ENCODE assay signal across 8 cellular contexts in the genomic region with DNA sequence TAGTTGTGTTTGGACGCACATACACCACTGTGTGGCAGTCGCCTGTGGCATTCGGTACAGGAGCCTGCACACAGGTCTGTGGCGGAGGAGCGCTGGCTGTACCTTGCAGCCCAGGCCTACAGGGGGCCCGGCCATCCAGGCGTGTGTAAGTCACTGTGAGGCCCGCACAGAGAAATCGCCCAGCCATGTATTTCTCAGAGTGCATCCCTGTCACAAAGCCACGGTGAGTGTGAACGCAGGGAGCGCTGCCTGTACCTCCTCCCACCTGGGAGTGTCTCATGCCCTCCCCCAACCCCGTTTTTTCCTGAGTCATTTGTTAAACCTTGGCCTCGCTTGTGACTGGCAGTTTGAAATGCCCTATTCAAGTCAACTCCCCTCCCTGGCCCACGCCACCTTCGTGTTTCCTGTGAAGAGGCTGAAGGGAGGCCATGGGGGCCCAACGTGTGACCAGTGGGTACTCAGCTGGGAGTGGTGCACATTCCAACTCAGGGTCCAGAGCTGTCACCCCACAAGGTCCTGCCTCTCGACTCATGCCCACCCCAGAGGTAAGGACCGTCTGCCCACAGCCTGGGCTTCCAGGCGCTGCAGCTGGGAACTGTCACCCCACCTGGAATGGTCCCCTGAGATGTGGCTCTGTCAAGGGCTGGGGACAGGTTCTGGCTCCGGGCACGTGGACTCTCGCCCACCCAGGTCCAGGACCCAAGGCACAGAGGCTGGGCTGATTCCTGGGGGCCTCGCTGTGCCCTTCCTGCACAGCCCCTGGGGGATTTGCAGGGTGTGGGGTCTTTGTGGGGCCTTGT. TPM values are rescaled to one million over a fixed set of nuclear protein-coding genes. Genes with fewer than 3 reads are reported as not detected.
A peak's percentile ranks its signal among the peaks of the same experiment; 100 is the strongest.
DNase-seq lines count a peak whose midpoint lies in the region; ATAC-seq and TF ChIP-seq lines count a peak whose summit lies in the region.

No MANE protein-coding gene starts in this region.

- no peak overlapping the region for H3K4me3 ChIP-seq in MG63

- POLR2A ChIA-PET in GM10248 (lab: Yijun Ruan, JAX): no interaction called here

- peak; percentile 57 for TF ChIP-seq CTCF in GM10248 (IDR thresholded peaks at IDR 0.05; ENCODE audit: control extremely low read depth, extremely low read depth, low read depth, missing control alignments)

- H3K36me3 ChIP-seq in MG63: no peaks in the 10 kb centered on the region

- no peaks in the 10 kb centered on the region for H3K27me3 ChIP-seq in MG63

- DNase-seq in GM10248 (ENCODE audit: extremely low spot score) (peak; percentile 60), islet precursor cell (peak; percentile 88), NCI-H1694 treated with DMSO at 0.1 percent for 48 hours (lab: John Stamatoyannopoulos, UW) (no peak), MG63 (no peak), NCI-H345 treated with DMSO at 0.1 percent for 48 hours (lab: John Stamatoyannopoulos, UW; ENCODE audit: unreplicated experiment) (no peak)
- peak; percentile 71 for DNase-seq in activated CD4-positive, alpha-beta T cell treated with anti-CD3 and anti-CD28 coated beads for 48 hours

- CTCF ChIA-PET in GM10248 (lab: Yijun Ruan, JAX): no interaction called here

- ATAC-seq in HG02798 (IDR thresholded peaks at IDR 0.05; ENCODE audit: poor library complexity, unreplicated experiment) (peak; percentile 61), GM19035 (IDR thresholded peaks at IDR 0.05; ENCODE audit: unreplicated experiment) (no peak)

- H3K9me3 ChIP-seq in MG63: no peaks in the 10 kb centered on the region

RNA-seq across cellular contexts. Expression of gene RASA3, which starts 11.6 kb away (rescaled TPM):
- total RNA-seq in MG63 (2014; rRNA removed; shearing (Covaris generic); ENCODE audit: low replicate concordance): 18.8 and 21.7 TPM in 2 replicates

RNA-seq across cellular contexts. Expression of gene CFAP97D2, which starts 35.1 kb away (rescaled TPM):
- not detected in 2 replicates for total RNA-seq in MG63 (2014; rRNA removed; shearing (Covaris generic); ENCODE audit: low replicate concordance)

Comparison
In these comparisons a context has a peak if more than half of its experiments do, and no peak if none do; other contexts are left out.
1. DNase-seq: peak in GM10248 (single experiment), activated CD4-positive, alpha-beta T cell treated with anti-CD3 and anti-CD28 coated beads for 48 hours (single experiment) and islet precursor cell (single experiment); none in NCI-H1694 treated with DMSO at 0.1 percent for 48 hours (single experiment), MG63 (single experiment) and NCI-H345 treated with DMSO at 0.1 percent for 48 hours (single experiment).